ENCODE assay signal across 8 cellular contexts in the genomic region with DNA sequence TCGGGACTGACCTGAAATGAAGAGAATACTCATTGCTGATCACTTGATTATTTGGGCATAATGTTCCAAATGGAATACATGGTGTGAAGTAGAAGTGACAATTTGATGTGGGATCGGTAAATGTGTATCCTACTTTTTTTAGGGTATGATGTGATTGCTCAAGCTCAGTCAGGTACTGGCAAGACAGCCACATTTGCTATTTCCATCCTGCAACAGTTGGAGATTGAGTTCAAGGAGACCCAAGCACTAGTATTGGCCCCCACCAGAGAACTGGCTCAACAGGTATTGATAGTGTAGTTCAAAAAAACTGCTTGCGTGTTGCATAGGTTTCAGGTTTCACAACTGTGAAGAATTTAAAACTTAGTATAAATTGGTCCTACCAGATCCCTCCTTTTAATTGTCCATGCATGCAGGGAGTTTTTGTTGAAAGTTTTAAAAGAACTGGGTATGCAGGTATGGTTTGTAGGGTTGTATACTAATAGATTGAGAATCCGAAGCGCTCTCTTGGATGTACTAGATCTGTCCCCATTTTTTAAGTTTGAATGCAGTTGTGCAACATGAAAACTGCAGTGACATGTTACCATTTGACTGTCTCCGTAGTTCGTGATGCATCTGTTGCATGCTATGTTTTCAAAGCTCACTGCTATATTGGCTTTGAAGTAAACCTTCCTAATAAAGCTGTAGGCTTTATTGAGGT. TPM values are rescaled to one million over a fixed set of nuclear protein-coding genes. Genes with fewer than 3 reads are reported as not detected.
DNase-seq lines count a peak whose midpoint lies in the region; ATAC-seq and TF ChIP-seq lines count a peak whose summit lies in the region.

No MANE protein-coding gene starts in this region.

- DNase-seq in activated CD4-positive, alpha-beta T cell treated with anti-CD3 and anti-CD28 coated beads, Interleukin-2, amount 10 ng/mL, durations not matched to agents 7 days and 5 days, result no peak
- no peak for DNase-seq in activated CD4-positive, alpha-beta T cell treated with anti-CD3 and anti-CD28 coated beads, Interleukin-2, amount 50 U/mL, for 1 hour
- no peak for DNase-seq in activated CD8-positive, alpha-beta T cell treated with anti-CD3 and anti-CD28 coated beads for 36 hours
- DNase-seq in testis (no peak), NCI-H1694 (lab: John Stamatoyannopoulos, UW) (no peak)

- H3K4me3 Mint-ChIP-seq in activated CD4-positive, alpha-beta T cell treated with anti-CD3 and anti-CD28 coated beads, Interleukin-2, amount 10 ng/mL, durations not matched to agents 7 days and 5 days, result peak overlapping the region; percentile 99
- peak overlapping the region; percentile 97 for H3K4me3 Mint-ChIP-seq in activated CD8-positive, alpha-beta T cell treated with anti-CD3 and anti-CD28 coated beads for 36 hours

- H3K9ac ChIP-seq in iPS-20b (ENCODE audit: low read depth, low read length), result peak overlapping the region; percentile 100

- no peak overlapping the region for H3K27ac ChIP-seq in iPS-20b (ENCODE audit: low read length)
- peak overlapping the region in 1 of 2 donors; percentile 100 for H3K27ac ChIP-seq in testis

- H3K9me3 Mint-ChIP-seq in activated CD4-positive, alpha-beta T cell treated with anti-CD3 and anti-CD28 coated beads, Interleukin-2, amount 10 ng/mL, durations not matched to agents 7 days and 5 days, result no peaks in the 10 kb centered on the region
- no peaks in the 10 kb centered on the region for H3K9me3 Mint-ChIP-seq in activated CD8-positive, alpha-beta T cell treated with anti-CD3 and anti-CD28 coated beads for 36 hours

- H3K36me3 Mint-ChIP-seq in activated CD4-positive, alpha-beta T cell treated with anti-CD3 and anti-CD28 coated beads, Interleukin-2, amount 10 ng/mL, durations not matched to agents 7 days and 5 days (ENCODE audit: low read depth), result peaks cover 61% of the 10 kb centered on the region
- peaks cover 64% of the 10 kb centered on the region for H3K36me3 Mint-ChIP-seq in activated CD8-positive, alpha-beta T cell treated with anti-CD3 and anti-CD28 coated beads for 36 hours (ENCODE audit: low read depth)

- intact Hi-C loops in activated CD8-positive, alpha-beta T cell treated with anti-CD3 and anti-CD28 coated beads for 36 hours (cut with micrococcal nuclease), result loop anchor here (5.0 kb wide), 1 partner anchor 848 kb away; the partner anchor contains the start of gene TRA2B
- intact Hi-C loops in testis (cut with DNase I; ENCODE audit: low total_unique reads), result no loop called here

- TF ChIP-seq POLR2A in testis (IDR thresholded peaks at IDR 0.05), result no peak

- H3K4me1 Mint-ChIP-seq in activated CD4-positive, alpha-beta T cell treated with anti-CD3 and anti-CD28 coated beads, Interleukin-2, amount 10 ng/mL, durations not matched to agents 7 days and 5 days, result peaks cover 52% of the 10 kb centered on the region
- peaks cover 43% of the 10 kb centered on the region for H3K4me1 Mint-ChIP-seq in activated CD8-positive, alpha-beta T cell treated with anti-CD3 and anti-CD28 coated beads for 36 hours (ENCODE audit: low read depth)

- 9 to 18% methylated on average over 7 of the region's 7 CpGs for WGBS in testis, 2 donors

- H3K4me3 ChIP-seq in iPS-20b (ENCODE audit: low read length), result peak overlapping the region; percentile 99
- H3K4me3 ChIP-seq in testis, result peak overlapping the region; percentile 98 to 99

- H3K9me3 ChIP-seq in iPS-20b (ENCODE audit: insufficient read depth, low read depth, low read length) (peaks cover 4% of the 10 kb centered on the region; the same call in 1 of the 2 replicates), testis (no peaks in the 10 kb centered on the region)

- H3K36me3 ChIP-seq in iPS-20b (ENCODE audit: insufficient read depth, low read depth, low read length), result peaks cover 65% of the 10 kb centered on the region
- no peaks in the 10 kb centered on the region for H3K36me3 ChIP-seq in testis (ENCODE audit: low read depth, missing control alignments)

- H3K27me3 ChIP-seq in iPS-20b (ENCODE audit: insufficient read depth, low read length) (no peaks in the 10 kb centered on the region), testis (no peaks in the 10 kb centered on the region)

- H3K27me3 Mint-ChIP-seq in activated CD4-positive, alpha-beta T cell treated with anti-CD3 and anti-CD28 coated beads, Interleukin-2, amount 10 ng/mL, durations not matched to agents 7 days and 5 days, result no peaks in the 10 kb centered on the region
- no peaks in the 10 kb centered on the region for H3K27me3 Mint-ChIP-seq in activated CD8-positive, alpha-beta T cell treated with anti-CD3 and anti-CD28 coated beads for 36 hours

- peak overlapping the region; percentile 99 for H3K27ac Mint-ChIP-seq in activated CD4-positive, alpha-beta T cell treated with anti-CD3 and anti-CD28 coated beads, Interleukin-2, amount 10 ng/mL, durations not matched to agents 7 days and 5 days
- H3K27ac Mint-ChIP-seq in activated CD8-positive, alpha-beta T cell treated with anti-CD3 and anti-CD28 coated beads for 36 hours, result peak overlapping the region; percentile 99

- CTCF ChIA-PET in activated CD4-positive, alpha-beta T cell treated with anti-CD3 and anti-CD28 coated beads, Interleukin-2, amount 10 ng/mL, durations not matched to agents 7 days and 5 days (lab: Charles Lee), result interaction anchor here (0.8 to 2.3 kb wide), 5 partner anchors 15 to 354 kb away, joined by 3 to 8 read pairs (median 7); partner anchors contain the start of gene RPL39L
- CTCF ChIA-PET in activated CD8-positive, alpha-beta T cell treated with anti-CD3 and anti-CD28 coated beads for 36 hours (lab: Charles Lee), result interaction anchor here (0.7 to 1.5 kb wide), 7 partner anchors 13 to 851 kb away, joined by 3 to 4 read pairs (median 3); partner anchors contain the start of gene RFC4

- H3K4me1 ChIP-seq in iPS-20b (ENCODE audit: insufficient read depth, low read length) (0 out of 2 replicates have a peak, but pooled peaks cover 8% of the 10 kb centered on the region), testis (peaks cover 23% of the 10 kb centered on the region)

- POLR2A ChIA-PET in activated CD4-positive, alpha-beta T cell treated with anti-CD3 and anti-CD28 coated beads, Interleukin-2, amount 10 ng/mL, durations not matched to agents 7 days and 5 days (lab: Charles Lee), result interaction anchor here (0.5 to 1.5 kb wide), 6 partner anchors 37 to 853 kb away, joined by 3 to 4 read pairs (median 3); partner anchors contain the start of gene RPL39L
- POLR2A ChIA-PET in activated CD8-positive, alpha-beta T cell treated with anti-CD3 and anti-CD28 coated beads for 36 hours (lab: Charles Lee), result interaction anchor here (0.8 to 6.2 kb wide), 33 partner anchors 7 to 1121 kb away, joined by 3 to 206 read pairs (median 7); partner anchors contain the start of genes AHSG, DNAJB11, RFC4 and TBCCD1

- no peak for ATAC-seq in activated CD8-positive, alpha-beta T cell treated with anti-CD3 and anti-CD28 coated beads for 36 hours
- no peak for ATAC-seq in GM18868 (IDR thresholded peaks at IDR 0.05; ENCODE audit: unreplicated experiment)
- no peak for ATAC-seq in GM18520 (IDR thresholded peaks at IDR 0.05; ENCODE audit: unreplicated experiment)

- no peak for TF ChIP-seq CTCF in activated CD8-positive, alpha-beta T cell treated with anti-CD3 and anti-CD28 coated beads for 36 hours (IDR thresholded peaks at IDR 0.05)
- TF ChIP-seq CTCF in testis (IDR thresholded peaks at IDR 0.05), result no peak

RNA-seq across cellular contexts. Expression of gene EIF4A2, which starts 1.6 kb away (rescaled TPM):
- 100 to 1,000 TPM; 351 to 383 TPM for total RNA-seq in activated CD4-positive, alpha-beta T cell treated with anti-CD3 and anti-CD28 coated beads, Interleukin-2, amount 10 ng/mL, durations not matched to agents 7 days and 5 days
- total RNA-seq in activated CD8-positive, alpha-beta T cell treated with anti-CD3 and anti-CD28 coated beads for 36 hours, result 100 to 1,000 TPM; 450 to 466 TPM
- total RNA-seq in testis, result 100 to 1,000 TPM; 275 to 283 TPM
- 357 TPM for polyA plus RNA-seq in testis (ENCODE audit: insufficient read depth, low read depth, low replicate concordance)

RNA-seq across cellular contexts. Expression of gene RFC4, which starts 21.3 kb away (rescaled TPM):
- total RNA-seq in activated CD4-positive, alpha-beta T cell treated with anti-CD3 and anti-CD28 coated beads, Interleukin-2, amount 10 ng/mL, durations not matched to agents 7 days and 5 days, result 100 to 1,000 TPM in 1 of 2 experiments, 10 to 100 TPM in 1; 85.5 to 105 TPM
- total RNA-seq in activated CD8-positive, alpha-beta T cell treated with anti-CD3 and anti-CD28 coated beads for 36 hours, result 100 to 1,000 TPM; 110 to 125 TPM
- 10 to 100 TPM; 25.1 to 26.2 TPM for total RNA-seq in testis
- 30.1 TPM for polyA plus RNA-seq in testis (ENCODE audit: insufficient read depth, low read depth, low replicate concordance)

RNA-seq across cellular contexts. Expression of gene ADIPOQ, which starts 57.5 kb away (rescaled TPM):
- not detected for total RNA-seq in activated CD4-positive, alpha-beta T cell treated with anti-CD3 and anti-CD28 coated beads, Interleukin-2, amount 10 ng/mL, durations not matched to agents 7 days and 5 days
- total RNA-seq in activated CD8-positive, alpha-beta T cell treated with anti-CD3 and anti-CD28 coated beads for 36 hours, result not detected
- under 1 TPM in 1 of 2 donors, not detected in 1; 0.12 TPM for total RNA-seq in testis
- 1.5 TPM for polyA plus RNA-seq in testis (ENCODE audit: insufficient read depth, low read depth, low replicate concordance)
